ENCODE assay signal across 12 cellular contexts in genomic region chr1:30798389-30798951, GRCh38. TPM values are rescaled to one million over a fixed set of nuclear protein-coding genes. Genes with fewer than 3 reads are reported as not detected.
DNase-seq lines count a peak whose midpoint lies in the region; ATAC-seq, FAIRE-seq and TF ChIP-seq lines count a peak whose summit lies in the region.
"Had no signal": no experiment of that assay in that cellular context is flagged by ENCODE, and none has a peak within 500 bp of the region (broad histone marks: within the 10 kb centered on the region; RNA-seq: fewer than 3 reads in every experiment).

No MANE protein-coding gene starts in this region.

- ATAC-seq in body of pancreas, result peak; percentile 23
- ATAC-seq: naive thymus-derived CD8-positive, alpha-beta T cell had no signal

- no peak overlapping the region for H2AK5ac ChIP-seq in H9 (ENCODE audit: insufficient read length, low read length)

- no peak overlapping the region for H2BK120ac ChIP-seq in H9 (ENCODE audit: low read depth, low read length, poor library complexity, severe bottlenecking)

- H3K23ac ChIP-seq in H9 (ENCODE audit: insufficient read length, low read depth, low read length), result no peak overlapping the region

- no peak overlapping the region for H4K5ac ChIP-seq in H9 (ENCODE audit: insufficient read length, low read depth, low read length)

- no peak overlapping the region for H2BK12ac ChIP-seq in H9 (ENCODE audit: insufficient read length, low read depth, low read length)

- H3K9me2 ChIP-seq in GM23248 (ENCODE audit: insufficient read depth), result no peaks in the 10 kb centered on the region

- H3K9ac ChIP-seq in GM23248, result no peak overlapping the region
- no peak overlapping the region for H3K9ac ChIP-seq in kidney (ENCODE audit: low read length in 2 of 2)
- no peak overlapping the region for H3K9ac ChIP-seq in skeletal muscle tissue (ENCODE audit: low read depth in 1 of 3, low read length in 3 of 3)
- H3K9ac ChIP-seq in H9 (ENCODE audit: extremely low read depth, insufficient read length, low read length), result no peak overlapping the region

- H2BK5ac ChIP-seq in H9 (ENCODE audit: insufficient read length, low read length), result no peak overlapping the region

- H3K18ac ChIP-seq in H9 (ENCODE audit: insufficient read length, low read depth, low read length), result no peak overlapping the region

- TF ChIP-seq CTCF in body of pancreas (IDR thresholded peaks at IDR 0.05) (no peak), kidney (IDR thresholded peaks at IDR 0.05; ENCODE audit: borderline replicate concordance, extremely low read depth, insufficient read depth) (no peak), H9 (conservative IDR thresholded peaks at IDR 0.05) (no peak)

- no peak overlapping the region for H3K14ac ChIP-seq in H9 (ENCODE audit: insufficient read depth, low read length)

- no peaks in the 10 kb centered on the region for H3K79me2 ChIP-seq in GM23248 (ENCODE audit: insufficient read depth)
- no peaks in the 10 kb centered on the region for H3K79me2 ChIP-seq in H9 (ENCODE audit: insufficient read depth, low read length)

- FAIRE-seq in kidney (lab: Jason Lieb, UNC), result no peak
- FAIRE-seq: small intestine had no signal

- no peaks in the 10 kb centered on the region for H3K27me3 ChIP-seq in GM23248 (replicated peaks; ENCODE audit: insufficient read depth)
- H3K27me3 ChIP-seq in body of pancreas, result no peaks in the 10 kb centered on the region
- no peaks in the 10 kb centered on the region for H3K27me3 ChIP-seq in skeletal muscle tissue (ENCODE audit: control insufficient read depth in 3 of 3, insufficient read depth in 3 of 3, low read length in 3 of 3)
- no peaks in the 10 kb centered on the region for H3K27me3 ChIP-seq in H9 (ENCODE audit: insufficient read depth, low read length)

- H2BK20ac ChIP-seq in H9 (ENCODE audit: low read depth, low read length, poor library complexity, severe bottlenecking), result no peak overlapping the region

- no peak overlapping the region for H3K4me3 Mint-ChIP-seq in H9
- H3K4me3 Mint-ChIP-seq: naive thymus-derived CD8-positive, alpha-beta T cell had no signal

- no peaks in the 10 kb centered on the region for H3K36me3 ChIP-seq in GM23248 (ENCODE audit: low read depth)
- H3K36me3 ChIP-seq in body of pancreas (replicated peaks in 1 of 2; ENCODE audit: insufficient read depth in 1 of 2, low read depth in 2 of 2), result no peaks in the 10 kb centered on the region
- no peaks in the 10 kb centered on the region for H3K36me3 ChIP-seq in kidney (ENCODE audit: control insufficient read depth in 1 of 2, insufficient read depth in 2 of 2, low read length in 2 of 2)
- H3K36me3 ChIP-seq in skeletal muscle tissue (ENCODE audit: control insufficient read depth in 3 of 3, insufficient read depth in 3 of 3, low read length in 3 of 3), result no peaks in the 10 kb centered on the region

- H4K8ac ChIP-seq in H9 (replicated peaks; ENCODE audit: insufficient read length, low read depth, low read length), result no peak overlapping the region

- H3K27ac ChIP-seq in GM23248 (no peak overlapping the region), body of pancreas (peak overlapping the region in 1 of 4 donors; percentile 49), kidney (ENCODE audit: low read depth in 2 of 2, low read length in 2 of 2) (no peak overlapping the region), skeletal muscle tissue (ENCODE audit: low read depth, low read length) (peak overlapping the region; percentile 58), H9 (ENCODE audit: insufficient read length, low read depth, low read length) (no peak overlapping the region)

- H4K91ac ChIP-seq in H9 (ENCODE audit: insufficient read length, low read depth, low read length), result no peak overlapping the region

- peak; percentile 31 for DNase-seq in GM23248
- peak in 3 of 4 donors; percentile 47 to 75 (median 50) for DNase-seq in body of pancreas
- peak; percentile 81 for DNase-seq in kidney
- no peak for DNase-seq in G401 (ENCODE audit: low spot score)
- DNase-seq in H9, result no peak
- DNase-seq in NCI-H2081 treated with DMSO at 0.1 percent for 48 hours (lab: John Stamatoyannopoulos, UW), result no peak
- DNase-seq in NCI-H1092 (lab: John Stamatoyannopoulos, UW), result no peak
- DNase-seq: activated CD4-positive, alpha-beta T cell treated with anti-CD3 and anti-CD28 coated beads for 48 hours; naive thymus-derived CD8-positive, alpha-beta T cell; NCI-H1694 treated with DMSO at 0.1 percent for 48 hours; small intestine had no signal

- H3K9me3 ChIP-seq in GM23248 (ENCODE audit: low read depth) (no peaks in the 10 kb centered on the region), body of pancreas (no peaks in the 10 kb centered on the region), kidney (ENCODE audit: control insufficient read depth in 1 of 2, low read length in 2 of 2) (no peaks in the 10 kb centered on the region), skeletal muscle tissue (ENCODE audit: control insufficient read depth in 3 of 3, low read length in 3 of 3) (no peaks in the 10 kb centered on the region), H9 (ENCODE audit: control insufficient read depth, low read depth, low read length) (no peaks in the 10 kb centered on the region)

- no peaks in the 10 kb centered on the region for H3F3A ChIP-seq in GM23248 (ENCODE audit: insufficient read depth)

- no peaks in the 10 kb centered on the region for H3K79me1 ChIP-seq in H9 (ENCODE audit: insufficient read depth, low read depth, low read length, poor library complexity, severe bottlenecking)

- H3K4ac ChIP-seq in H9 (ENCODE audit: low read depth, low read length), result no peak overlapping the region

- H3K4me2 ChIP-seq in GM23248 (ENCODE audit: unreplicated experiment), result no peak overlapping the region
- H3K4me2 ChIP-seq in H9 (ENCODE audit: insufficient read depth, insufficient read length, low read length), result no peak overlapping the region

- no peak overlapping the region for H3K4me3 ChIP-seq in GM23248
- no peak overlapping the region for H3K4me3 ChIP-seq in body of pancreas
- H3K4me3 ChIP-seq in kidney (ENCODE audit: low read length in 2 of 2), result no peak overlapping the region
- no peak overlapping the region for H3K4me3 ChIP-seq in skeletal muscle tissue (ENCODE audit: low read length in 3 of 3)

- H3K27me3 Mint-ChIP-seq in H9 (ENCODE audit: low read depth), result peaks cover 6% of the 10 kb centered on the region

- intact Hi-C loops in body of pancreas (cut with DNase I) (no loop called here), kidney (cut with DNase I) (no loop called here)

- no peaks in the 10 kb centered on the region for H3K23me2 ChIP-seq in H9 (ENCODE audit: insufficient read length, low read depth, low read length, poor library complexity, severe bottlenecking)

- no peaks in the 10 kb centered on the region; a peak in 1 of 5 replicates for H3K9me3 Mint-ChIP-seq in H9
- H3K9me3 Mint-ChIP-seq: naive thymus-derived CD8-positive, alpha-beta T cell had no signal

- TF ChIP-seq POLR2A in body of pancreas (IDR thresholded peaks at IDR 0.05), result no peak

- in situ Hi-C loops in GM23248 (cut with MboI), result no loop called here
- in situ Hi-C loops in G401 (cut with HindIII; ENCODE audit: low sequenced_read_pairs), result no loop called here

- H3K36me3 Mint-ChIP-seq in H9 (ENCODE audit: insufficient read depth in 1 of 3, low read depth in 3 of 3), result no peaks in the 10 kb centered on the region
- H3K36me3 Mint-ChIP-seq: naive thymus-derived CD8-positive, alpha-beta T cell had no signal

- H3T11ph ChIP-seq in H9 (ENCODE audit: low read length), result no peak overlapping the region

- H4K20me1 ChIP-seq in GM23248 (ENCODE audit: insufficient read depth) (no peaks in the 10 kb centered on the region), H9 (ENCODE audit: control insufficient read depth, insufficient read depth, insufficient read length) (no peaks in the 10 kb centered on the region)

- H2AFZ ChIP-seq in GM23248 (no peak overlapping the region), H9 (ENCODE audit: low read length) (no peak overlapping the region)

- peaks cover 8 to 23% of the 10 kb centered on the region in 2 experiments for H3K4me1 Mint-ChIP-seq in H9

- H3K56ac ChIP-seq in H9 (ENCODE audit: insufficient read length, low read depth, low read length), result no peak overlapping the region

- no peak overlapping the region for H3K27ac Mint-ChIP-seq in H9

- H2BK15ac ChIP-seq in H9 (ENCODE audit: low read depth, low read length), result no peak overlapping the region

- H3K4me1 ChIP-seq in GM23248 (ENCODE audit: insufficient read depth) (0 out of 2 replicates have a peak, but pooled peaks cover 3% of the 10 kb centered on the region), body of pancreas (peaks cover 29% of the 10 kb centered on the region), kidney (ENCODE audit: control insufficient read depth in 1 of 2, insufficient read depth in 1 of 2, low read depth in 1 of 2, low read length in 2 of 2) (peaks cover 0 to 10% of the 10 kb centered on the region in 2 donors), skeletal muscle tissue (ENCODE audit: control insufficient read depth in 3 of 3, insufficient read depth in 3 of 3, low read length in 3 of 3) (peaks cover 24 to 31% (median 24%) of the 10 kb centered on the region in 3 donors), H9 (ENCODE audit: insufficient read depth, low read length) (no peaks in the 10 kb centered on the region; the same call in 1 of the 2 replicates)

- 75 to 76% methylated on average over 7 of the region's 7 CpGs for WGBS in GM23248 (ENCODE audit: low coverage in 1 of 2, low lambda C conversion rate in 2 of 2, missing lambda C conversion rate in 2 of 2), 2 experiments
- 50 to 81% methylated on average over 5 to 7 of the region's 7 CpGs for WGBS in body of pancreas, 2 donors
- WGBS in H9 (ENCODE audit: extremely low coverage, insufficient read length, low lambda C conversion rate), result no CpG with 5 or more reads among the region's 7 CpGs

RNA-seq across cellular contexts. Expression of gene LAPTM5, which starts 40.9 kb away (rescaled TPM):
- total RNA-seq in GM23248 (2014; rRNA removed; shearing (Covaris generic)), result not detected in 2 replicates
- polyA plus RNA-seq in GM23248 (2016; fragmentation: Nextera tagmentation; extraction: Ambion mirVana) (0.36 and 0.74 TPM in 2 replicates), kidney (ENCODE audit: insufficient read depth, low read depth, low replicate concordance) (23.5 TPM)
- total RNA-seq in body of pancreas (10 to 100 TPM in 1 of 2 donors, 1 to 10 TPM in 1; 6.3 to 25.2 TPM), kidney (108 TPM), skeletal muscle tissue (7.3 TPM), H9 (2021) (0.15 and 0.20 TPM in 2 replicates)
- total RNA-seq in G401 (2014; rRNA removed; shearing (Covaris generic)), result 0.18 TPM in 1 of 2 replicates, not detected in the other

Comparison
In these comparisons a context has a peak if more than half of its experiments do, and no peak if none do; other contexts are left out.
1. DNase-seq: peak in GM23248 (single experiment), body of pancreas (3 of 4) and kidney (single experiment); none in G401 (single experiment), H9 (single experiment), NCI-H2081 treated with DMSO at 0.1 percent for 48 hours (single experiment) and NCI-H1092 (single experiment).